In the genomic region with DNA sequence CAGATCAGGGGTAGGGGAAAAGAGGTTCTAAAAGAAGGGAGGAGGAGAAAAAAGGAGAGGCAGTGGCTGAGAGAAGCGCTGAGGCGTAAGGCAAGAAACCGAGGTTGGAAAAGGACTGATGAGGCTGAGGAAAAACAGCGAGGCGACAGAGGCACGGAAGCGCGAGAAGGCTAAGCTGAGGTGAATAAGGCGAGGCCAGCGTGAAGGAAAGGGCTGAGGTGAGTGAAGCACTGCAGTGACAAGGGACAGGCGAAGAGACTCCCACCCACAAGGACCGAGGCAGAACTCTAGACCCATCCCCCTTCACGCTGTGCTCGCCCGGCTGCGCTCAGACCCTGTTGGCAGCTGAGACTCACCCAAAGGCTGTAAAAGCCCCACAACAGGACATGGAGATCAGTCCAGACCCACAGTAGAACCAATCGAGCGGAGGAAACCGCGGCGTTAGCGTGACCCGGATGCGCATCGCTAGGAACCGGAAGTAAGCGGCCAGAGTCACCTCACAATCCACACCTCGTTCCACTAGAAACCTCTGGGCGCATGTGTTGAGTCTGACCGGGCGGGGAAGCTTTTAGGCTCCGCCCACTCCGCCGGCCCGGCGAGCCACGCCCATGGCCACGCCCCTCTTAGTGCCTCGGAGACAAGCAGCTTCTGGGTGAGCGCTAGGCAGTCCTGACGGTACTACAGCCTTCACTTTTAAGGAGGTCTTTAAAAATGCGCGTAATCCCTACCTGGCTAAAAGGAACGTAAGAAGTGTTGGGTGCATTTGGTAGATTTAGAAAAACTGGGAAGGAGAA, we compare ENCODE assay signal across 1 cellular context.
A peak's percentile ranks its signal among the peaks of the same experiment; 100 is the strongest.
TF ChIP-seq lines count a peak whose summit lies in the region.

A gene with protein sequence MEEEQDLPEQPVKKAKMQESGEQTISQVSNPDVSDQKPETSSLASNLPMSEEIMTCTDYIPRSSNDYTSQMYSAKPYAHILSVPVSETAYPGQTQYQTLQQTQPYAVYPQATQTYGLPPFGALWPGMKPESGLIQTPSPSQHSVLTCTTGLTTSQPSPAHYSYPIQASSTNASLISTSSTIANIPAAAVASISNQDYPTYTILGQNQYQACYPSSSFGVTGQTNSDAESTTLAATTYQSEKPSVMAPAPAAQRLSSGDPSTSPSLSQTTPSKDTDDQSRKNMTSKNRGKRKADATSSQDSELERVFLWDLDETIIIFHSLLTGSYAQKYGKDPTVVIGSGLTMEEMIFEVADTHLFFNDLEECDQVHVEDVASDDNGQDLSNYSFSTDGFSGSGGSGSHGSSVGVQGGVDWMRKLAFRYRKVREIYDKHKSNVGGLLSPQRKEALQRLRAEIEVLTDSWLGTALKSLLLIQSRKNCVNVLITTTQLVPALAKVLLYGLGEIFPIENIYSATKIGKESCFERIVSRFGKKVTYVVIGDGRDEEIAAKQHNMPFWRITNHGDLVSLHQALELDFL (minus strand): TSS at position 443 of the 794 bp plus-strand sequence. CDS start 30,584 bp downstream, outside the sequence.

TF ChIP-seq in HepG2, 621 proteins besides CTCF, POLR2A, EP300 and RAD21 (continued from another document and continues in another):
- TF ChIP-seq, protein P1, sequence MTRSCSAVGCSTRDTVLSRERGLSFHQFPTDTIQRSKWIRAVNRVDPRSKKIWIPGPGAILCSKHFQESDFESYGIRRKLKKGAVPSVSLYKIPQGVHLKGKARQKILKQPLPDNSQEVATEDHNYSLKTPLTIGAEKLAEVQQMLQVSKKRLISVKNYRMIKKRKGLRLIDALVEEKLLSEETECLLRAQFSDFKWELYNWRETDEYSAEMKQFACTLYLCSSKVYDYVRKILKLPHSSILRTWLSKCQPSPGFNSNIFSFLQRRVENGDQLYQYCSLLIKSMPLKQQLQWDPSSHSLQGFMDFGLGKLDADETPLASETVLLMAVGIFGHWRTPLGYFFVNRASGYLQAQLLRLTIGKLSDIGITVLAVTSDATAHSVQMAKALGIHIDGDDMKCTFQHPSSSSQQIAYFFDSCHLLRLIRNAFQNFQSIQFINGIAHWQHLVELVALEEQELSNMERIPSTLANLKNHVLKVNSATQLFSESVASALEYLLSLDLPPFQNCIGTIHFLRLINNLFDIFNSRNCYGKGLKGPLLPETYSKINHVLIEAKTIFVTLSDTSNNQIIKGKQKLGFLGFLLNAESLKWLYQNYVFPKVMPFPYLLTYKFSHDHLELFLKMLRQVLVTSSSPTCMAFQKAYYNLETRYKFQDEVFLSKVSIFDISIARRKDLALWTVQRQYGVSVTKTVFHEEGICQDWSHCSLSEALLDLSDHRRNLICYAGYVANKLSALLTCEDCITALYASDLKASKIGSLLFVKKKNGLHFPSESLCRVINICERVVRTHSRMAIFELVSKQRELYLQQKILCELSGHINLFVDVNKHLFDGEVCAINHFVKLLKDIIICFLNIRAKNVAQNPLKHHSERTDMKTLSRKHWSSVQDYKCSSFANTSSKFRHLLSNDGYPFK (CRISPR knock-in tag; IDR thresholded peaks at IDR 0.05; ENCODE audit: borderline replicate concordance): peak; percentile 94
- TF ChIP-seq ARID2 (CRISPR knock-in tag; IDR thresholded peaks at IDR 0.05; ENCODE audit: borderline replicate concordance) (0 out of 2 replicates have a peak, but pooled peaks have one; percentile 22), DNMT1 (CRISPR knock-in tag; IDR thresholded peaks at IDR 0.05) (no peak), ZNF430 (CRISPR knock-in tag; IDR thresholded peaks at IDR 0.05) (no peak), ZNF354B (CRISPR knock-in tag; IDR thresholded peaks at IDR 0.05) (no peak), ATAD3A (CRISPR knock-in tag; IDR thresholded peaks at IDR 0.05) (no peak), ZNF766 (CRISPR knock-in tag; IDR thresholded peaks at IDR 0.05; ENCODE audit: borderline replicate concordance) (peak; percentile 96; the same call in 1 of the 2 replicates), ZFP62 (CRISPR knock-in tag; IDR thresholded peaks at IDR 0.05) (no peak), BRD4 (CRISPR knock-in tag; IDR thresholded peaks at IDR 0.05) (no peak; the same call in 1 of the 2 replicates), GATA4 (IDR thresholded peaks at IDR 0.05; ENCODE audit: borderline replicate concordance, low read depth) (no peak), ZKSCAN1 (IDR thresholded peaks at IDR 0.05; ENCODE audit: low read length) (no peak), TBP (CRISPR knock-in tag; IDR thresholded peaks at IDR 0.05) (no peak), ZNF788 (CRISPR knock-in tag; IDR thresholded peaks at IDR 0.05; ENCODE audit: borderline replicate concordance) (peak; percentile 73; the same call in 1 of the 2 replicates), FOSL1 (CRISPR knock-in tag; IDR thresholded peaks at IDR 0.05; ENCODE audit: borderline replicate concordance) (no peak), JARID2 (CRISPR knock-in tag; IDR thresholded peaks at IDR 0.05; ENCODE audit: insufficient replicate concordance) (no peak), ZFP41 (CRISPR knock-in tag; IDR thresholded peaks at IDR 0.05; ENCODE audit: borderline replicate concordance) (no peak), HMGA1 (CRISPR knock-in tag; conservative IDR thresholded peaks at IDR 0.05) (no peak), MED13 (CRISPR knock-in tag; IDR thresholded peaks at IDR 0.05) (no peak), PTBP1 (IDR thresholded peaks at IDR 0.05; ENCODE audit: low read depth, low read length, poor library complexity, severe bottlenecking) (no peak), ZNF251 (CRISPR knock-in tag; IDR thresholded peaks at IDR 0.05) (no peak), ZNF33B (CRISPR knock-in tag; IDR thresholded peaks at IDR 0.05) (no peak), MEF2D (CRISPR knock-in tag; IDR thresholded peaks at IDR 0.05) (peak; percentile 64; the same call in 1 of the 2 replicates), ELF4 (CRISPR knock-in tag; IDR thresholded peaks at IDR 0.05; ENCODE audit: borderline replicate concordance) (no peak), EED (CRISPR knock-in tag; IDR thresholded peaks at IDR 0.05) (peak; percentile 57; the same call in 1 of the 2 replicates), NCOA5 (CRISPR knock-in tag; IDR thresholded peaks at IDR 0.05) (no peak), ZFP1 (CRISPR knock-in tag; IDR thresholded peaks at IDR 0.05) (peak; percentile 59; the same call in 1 of the 2 replicates), CAMTA2 (CRISPR knock-in tag; IDR thresholded peaks at IDR 0.05; ENCODE audit: borderline replicate concordance) (no peak), BRCA1 (CRISPR knock-in tag; IDR thresholded peaks at IDR 0.05) (no peak), MZF1 (CRISPR knock-in tag; IDR thresholded peaks at IDR 0.05; ENCODE audit: borderline replicate concordance) (no peak), ZSCAN30 (CRISPR knock-in tag; IDR thresholded peaks at IDR 0.05) (no peak), ZNF556 (CRISPR knock-in tag; IDR thresholded peaks at IDR 0.05; ENCODE audit: borderline replicate concordance) (no peak), SMAD3 (CRISPR knock-in tag; IDR thresholded peaks at IDR 0.05) (peak; percentile 54; the same call in 1 of the 2 replicates), CHD2 (IDR thresholded peaks at IDR 0.05; ENCODE audit: low read depth, low read length) (no peak), XRCC5 (optimal IDR thresholded peaks at IDR 0.05; ENCODE audit: low read length) (peak; percentile 48), TSC22D2 (CRISPR knock-in tag; IDR thresholded peaks at IDR 0.05; ENCODE audit: borderline replicate concordance) (no peak), HDAC1 (CRISPR knock-in tag; IDR thresholded peaks at IDR 0.05) (peak; percentile 90), RFX5 (IDR thresholded peaks at IDR 0.05; ENCODE audit: low read depth, low read length) (0 out of 2 replicates have a peak, but pooled peaks have one; percentile 25), GATAD2A (CRISPR knock-in tag; IDR thresholded peaks at IDR 0.05) (peak; percentile 41; the same call in 1 of the 2 replicates), ZNF431 (CRISPR knock-in tag; IDR thresholded peaks at IDR 0.05; ENCODE audit: borderline replicate concordance, low read depth) (no peak), ZNF546 (CRISPR knock-in tag; conservative IDR thresholded peaks at IDR 0.05) (no peak), ZNF260 (CRISPR knock-in tag; IDR thresholded peaks at IDR 0.05; ENCODE audit: borderline replicate concordance, low read depth) (no peak), GTF3A (CRISPR knock-in tag; conservative IDR thresholded peaks at IDR 0.05) (no peak), FOXA3 (CRISPR knock-in tag; IDR thresholded peaks at IDR 0.05) (peak; percentile 28; the same call in 1 of the 2 replicates), HDAC6 (IDR thresholded peaks at IDR 0.05; ENCODE audit: low read depth, low read length) (no peak), ZNF713 (CRISPR knock-in tag; IDR thresholded peaks at IDR 0.05) (no peak)
- TF ChIP-seq, protein P2, sequence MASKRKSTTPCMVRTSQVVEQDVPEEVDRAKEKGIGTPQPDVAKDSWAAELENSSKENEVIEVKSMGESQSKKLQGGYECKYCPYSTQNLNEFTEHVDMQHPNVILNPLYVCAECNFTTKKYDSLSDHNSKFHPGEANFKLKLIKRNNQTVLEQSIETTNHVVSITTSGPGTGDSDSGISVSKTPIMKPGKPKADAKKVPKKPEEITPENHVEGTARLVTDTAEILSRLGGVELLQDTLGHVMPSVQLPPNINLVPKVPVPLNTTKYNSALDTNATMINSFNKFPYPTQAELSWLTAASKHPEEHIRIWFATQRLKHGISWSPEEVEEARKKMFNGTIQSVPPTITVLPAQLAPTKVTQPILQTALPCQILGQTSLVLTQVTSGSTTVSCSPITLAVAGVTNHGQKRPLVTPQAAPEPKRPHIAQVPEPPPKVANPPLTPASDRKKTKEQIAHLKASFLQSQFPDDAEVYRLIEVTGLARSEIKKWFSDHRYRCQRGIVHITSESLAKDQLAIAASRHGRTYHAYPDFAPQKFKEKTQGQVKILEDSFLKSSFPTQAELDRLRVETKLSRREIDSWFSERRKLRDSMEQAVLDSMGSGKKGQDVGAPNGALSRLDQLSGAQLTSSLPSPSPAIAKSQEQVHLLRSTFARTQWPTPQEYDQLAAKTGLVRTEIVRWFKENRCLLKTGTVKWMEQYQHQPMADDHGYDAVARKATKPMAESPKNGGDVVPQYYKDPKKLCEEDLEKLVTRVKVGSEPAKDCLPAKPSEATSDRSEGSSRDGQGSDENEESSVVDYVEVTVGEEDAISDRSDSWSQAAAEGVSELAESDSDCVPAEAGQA (IDR thresholded peaks at IDR 0.05; ENCODE audit: low read depth): peak; percentile 70; the same call in 1 of the 2 replicates
- TF ChIP-seq, protein P2 (CRISPR knock-in tag; IDR thresholded peaks at IDR 0.05; ENCODE audit: borderline replicate concordance): no peak
- TF ChIP-seq, protein P3, sequence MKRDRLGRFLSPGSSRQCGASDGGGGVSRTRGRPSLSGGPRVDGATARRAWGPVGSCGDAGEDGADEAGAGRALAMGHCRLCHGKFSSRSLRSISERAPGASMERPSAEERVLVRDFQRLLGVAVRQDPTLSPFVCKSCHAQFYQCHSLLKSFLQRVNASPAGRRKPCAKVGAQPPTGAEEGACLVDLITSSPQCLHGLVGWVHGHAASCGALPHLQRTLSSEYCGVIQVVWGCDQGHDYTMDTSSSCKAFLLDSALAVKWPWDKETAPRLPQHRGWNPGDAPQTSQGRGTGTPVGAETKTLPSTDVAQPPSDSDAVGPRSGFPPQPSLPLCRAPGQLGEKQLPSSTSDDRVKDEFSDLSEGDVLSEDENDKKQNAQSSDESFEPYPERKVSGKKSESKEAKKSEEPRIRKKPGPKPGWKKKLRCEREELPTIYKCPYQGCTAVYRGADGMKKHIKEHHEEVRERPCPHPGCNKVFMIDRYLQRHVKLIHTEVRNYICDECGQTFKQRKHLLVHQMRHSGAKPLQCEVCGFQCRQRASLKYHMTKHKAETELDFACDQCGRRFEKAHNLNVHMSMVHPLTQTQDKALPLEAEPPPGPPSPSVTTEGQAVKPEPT (CRISPR knock-in tag; IDR thresholded peaks at IDR 0.05; ENCODE audit: low read depth): no peak
- TF ChIP-seq, protein P4, sequence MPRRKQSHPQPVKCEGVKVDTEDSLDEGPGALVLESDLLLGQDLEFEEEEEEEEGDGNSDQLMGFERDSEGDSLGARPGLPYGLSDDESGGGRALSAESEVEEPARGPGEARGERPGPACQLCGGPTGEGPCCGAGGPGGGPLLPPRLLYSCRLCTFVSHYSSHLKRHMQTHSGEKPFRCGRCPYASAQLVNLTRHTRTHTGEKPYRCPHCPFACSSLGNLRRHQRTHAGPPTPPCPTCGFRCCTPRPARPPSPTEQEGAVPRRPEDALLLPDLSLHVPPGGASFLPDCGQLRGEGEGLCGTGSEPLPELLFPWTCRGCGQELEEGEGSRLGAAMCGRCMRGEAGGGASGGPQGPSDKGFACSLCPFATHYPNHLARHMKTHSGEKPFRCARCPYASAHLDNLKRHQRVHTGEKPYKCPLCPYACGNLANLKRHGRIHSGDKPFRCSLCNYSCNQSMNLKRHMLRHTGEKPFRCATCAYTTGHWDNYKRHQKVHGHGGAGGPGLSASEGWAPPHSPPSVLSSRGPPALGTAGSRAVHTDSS (CRISPR knock-in tag; conservative IDR thresholded peaks at IDR 0.05): no peak
- TF ChIP-seq, protein P5, sequence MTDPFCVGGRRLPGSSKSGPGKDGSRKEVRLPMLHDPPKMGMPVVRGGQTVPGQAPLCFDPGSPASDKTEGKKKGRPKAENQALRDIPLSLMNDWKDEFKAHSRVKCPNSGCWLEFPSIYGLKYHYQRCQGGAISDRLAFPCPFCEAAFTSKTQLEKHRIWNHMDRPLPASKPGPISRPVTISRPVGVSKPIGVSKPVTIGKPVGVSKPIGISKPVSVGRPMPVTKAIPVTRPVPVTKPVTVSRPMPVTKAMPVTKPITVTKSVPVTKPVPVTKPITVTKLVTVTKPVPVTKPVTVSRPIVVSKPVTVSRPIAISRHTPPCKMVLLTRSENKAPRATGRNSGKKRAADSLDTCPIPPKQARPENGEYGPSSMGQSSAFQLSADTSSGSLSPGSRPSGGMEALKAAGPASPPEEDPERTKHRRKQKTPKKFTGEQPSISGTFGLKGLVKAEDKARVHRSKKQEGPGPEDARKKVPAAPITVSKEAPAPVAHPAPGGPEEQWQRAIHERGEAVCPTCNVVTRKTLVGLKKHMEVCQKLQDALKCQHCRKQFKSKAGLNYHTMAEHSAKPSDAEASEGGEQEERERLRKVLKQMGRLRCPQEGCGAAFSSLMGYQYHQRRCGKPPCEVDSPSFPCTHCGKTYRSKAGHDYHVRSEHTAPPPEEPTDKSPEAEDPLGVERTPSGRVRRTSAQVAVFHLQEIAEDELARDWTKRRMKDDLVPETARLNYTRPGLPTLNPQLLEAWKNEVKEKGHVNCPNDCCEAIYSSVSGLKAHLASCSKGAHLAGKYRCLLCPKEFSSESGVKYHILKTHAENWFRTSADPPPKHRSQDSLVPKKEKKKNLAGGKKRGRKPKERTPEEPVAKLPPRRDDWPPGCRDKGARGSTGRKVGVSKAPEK (CRISPR knock-in tag; IDR thresholded peaks at IDR 0.05; ENCODE audit: borderline replicate concordance): no peak
